Comparison of ENCODE assay signal across 37 cellular contexts in the genomic region with DNA sequence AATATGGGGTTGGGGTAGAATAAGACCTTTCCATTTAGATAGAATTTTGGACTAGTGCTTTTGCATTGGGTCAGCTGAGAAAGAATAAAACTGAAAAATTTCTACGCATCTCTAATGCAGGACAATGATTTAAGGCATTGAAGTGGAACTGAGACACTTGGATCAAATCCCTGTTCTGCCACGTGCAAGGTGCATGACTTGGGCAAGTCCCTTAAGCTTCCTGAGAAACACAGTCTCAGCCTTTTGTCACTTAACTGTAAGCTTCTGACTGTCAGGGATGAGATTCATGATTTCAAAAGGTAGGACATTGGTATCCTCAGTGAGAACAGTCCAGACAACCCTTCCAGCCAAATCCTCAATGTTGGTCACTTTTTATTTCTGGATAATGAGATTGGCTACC. TPM values are rescaled to one million over a fixed set of nuclear protein-coding genes. Genes with fewer than 3 reads are reported as not detected.
DNase-seq lines count a peak whose midpoint lies in the region; ATAC-seq, FAIRE-seq and TF ChIP-seq lines count a peak whose summit lies in the region.
"Had no signal": no experiment of that assay in that cellular context is flagged by ENCODE, and none has a peak within 500 bp of the region (broad histone marks: within the 10 kb centered on the region; RNA-seq: fewer than 3 reads in every experiment).

No MANE protein-coding gene starts in this region.

- no peaks in the 10 kb centered on the region for H3K36me3 ChIP-seq in CD4-positive, CD25-positive, alpha-beta regulatory T cell (ENCODE audit: control insufficient read depth, insufficient read depth, low read length)
- H3K36me3 ChIP-seq in parathyroid adenoma (ENCODE audit: control insufficient read depth, insufficient read depth, low read length): no peaks in the 10 kb centered on the region
- H3K36me3 ChIP-seq: BLaER1, esophagus muscularis mucosa, upper lobe of right lung had no signal

- H3K27me3 ChIP-seq in CD4-positive, CD25-positive, alpha-beta regulatory T cell (ENCODE audit: control insufficient read depth, insufficient read depth, low read length): no peaks in the 10 kb centered on the region
- H3K27me3 ChIP-seq in parathyroid adenoma (ENCODE audit: control insufficient read depth, insufficient read depth, low read length): no peaks in the 10 kb centered on the region
- H3K27me3 ChIP-seq: BLaER1, esophagus muscularis mucosa, hepatocyte, upper lobe of right lung had no signal

- H3K4me2 ChIP-seq in parathyroid adenoma (ENCODE audit: low read length): no peak overlapping the region
- H3K4me2 ChIP-seq: BLaER1, hepatocyte, KMS-11, smooth muscle cell had no signal

- H3K27ac Mint-ChIP-seq in CD4-positive, CD25-positive, alpha-beta regulatory T cell: peak overlapping the region; percentile 44 to 93 (median 77)
- peak overlapping the region; percentile 92 for H3K27ac Mint-ChIP-seq in endothelial cell (ENCODE audit: unreplicated experiment)
- H3K27ac Mint-ChIP-seq: activated CD4-positive, alpha-beta memory T cell treated with anti-CD3 and anti-CD28 coated beads for 36 hours; activated T-helper 17 cell treated with anti-CD3 and anti-CD28 coated beads, Interleukin-2, amount 50 U/mL, for 72 hours; H9; mesothelial cell of epicardium; natural killer cell had no signal

- no peaks in the 10 kb centered on the region for H3K27me3 Mint-ChIP-seq in CD4-positive, CD25-positive, alpha-beta regulatory T cell
- peaks cover 16% of the 10 kb centered on the region for H3K27me3 Mint-ChIP-seq in endothelial cell (ENCODE audit: unreplicated experiment)

- no peak for TF ChIP-seq CTCF in endothelial cell (IDR thresholded peaks at IDR 0.05; ENCODE audit: unreplicated experiment)
- no peak for TF ChIP-seq CTCF in parathyroid adenoma (IDR thresholded peaks at IDR 0.05)

- H3K4me1 ChIP-seq in CD4-positive, CD25-positive, alpha-beta regulatory T cell (ENCODE audit: control insufficient read depth, insufficient read depth, low read length, poor library complexity, severe bottlenecking): peaks cover 22% of the 10 kb centered on the region
- H3K4me1 ChIP-seq in parathyroid adenoma: peaks cover 4% of the 10 kb centered on the region
- H3K4me1 ChIP-seq: BLaER1 had no signal

- H3K4me3 ChIP-seq in CD4-positive, CD25-positive, alpha-beta regulatory T cell (ENCODE audit: low read depth, low read length): no peak overlapping the region
- no peak overlapping the region for H3K4me3 ChIP-seq in parathyroid adenoma (ENCODE audit: low read depth, low read length)
- H3K4me3 ChIP-seq: BLaER1, esophagus muscularis mucosa, hepatocyte, smooth muscle cell, upper lobe of right lung had no signal

- peak overlapping the region; percentile 73 for H3K27ac ChIP-seq in CD4-positive, CD25-positive, alpha-beta regulatory T cell (ENCODE audit: insufficient read depth, low read length, poor library complexity, severe bottlenecking)
- H3K27ac ChIP-seq in parathyroid adenoma: no peak overlapping the region
- H3K27ac ChIP-seq: BLaER1, hepatocyte, KMS-11 had no signal

- DNase-seq in CD4-positive, CD25-positive, alpha-beta regulatory T cell: no peak
- DNase-seq in endothelial cell (ENCODE audit: low spot score): no peak
- no peak for DNase-seq in NCI-H1105 (lab: John Stamatoyannopoulos, UW)
- no peak for DNase-seq in T1000 (lab: John Stamatoyannopoulos, UW)
- DNase-seq in RCC 7860 (ENCODE audit: low spot score): no peak
- DNase-seq: activated CD4-positive, alpha-beta memory T cell treated with anti-CD3 and anti-CD28 coated beads for 36 hours; activated CD4-positive, CD25-positive, alpha-beta regulatory T cell; activated CD8-positive, alpha-beta memory T cell treated with anti-CD3 and anti-CD28 coated beads, Interleukin-2, amount 50 U/mL, for 48 hours; activated naive CD4-positive, alpha-beta T cell treated with anti-CD3 and anti-CD28 coated beads, Interleukin-2, amount 50 U/mL, for 16 hours; amniotic stem cell; COR-L47; DMS79; effector memory CD4-positive, alpha-beta T cell; GDM1; H9; left colon; MM.1S; natural killer cell; NCI-H1417 treated with DMSO at 0.1 percent for 48 hours; NCI-H2081 treated with DMSO at 0.1 percent for 48 hours; OCI-M1; stimulated activated CD4-positive, alpha-beta T cell treated with anti-CD3 and anti-CD28 coated beads, Interleukin-2, amount 100 ng/mL, for 24 hours; upper lobe of right lung had no signal

- H3K9me3 Mint-ChIP-seq in CD4-positive, CD25-positive, alpha-beta regulatory T cell: peaks cover 0 to 2% (median 0%) of the 10 kb centered on the region in 7 donors
- H3K9me3 Mint-ChIP-seq in endothelial cell (ENCODE audit: unreplicated experiment): peaks cover 11% of the 10 kb centered on the region
- H3K9me3 Mint-ChIP-seq: activated CD4-positive, alpha-beta memory T cell treated with anti-CD3 and anti-CD28 coated beads for 36 hours; activated T-helper 17 cell treated with anti-CD3 and anti-CD28 coated beads, Interleukin-2, amount 50 U/mL, for 72 hours; natural killer cell had no signal

- no peak overlapping the region for H3K9ac ChIP-seq in parathyroid adenoma
- H3K9ac ChIP-seq: BLaER1, KMS-11 had no signal

- TF ChIP-seq RAD21 in Ishikawa (IDR thresholded peaks at IDR 0.05; ENCODE audit: low read depth): no peak

- H3K9me3 ChIP-seq in CD4-positive, CD25-positive, alpha-beta regulatory T cell (ENCODE audit: control insufficient read depth in 2 of 2, low read length in 2 of 2): no peaks in the 10 kb centered on the region
- no peaks in the 10 kb centered on the region for H3K9me3 ChIP-seq in parathyroid adenoma (ENCODE audit: control insufficient read depth, low read length)
- H3K9me3 ChIP-seq: esophagus muscularis mucosa, upper lobe of right lung had no signal

- no peak for TF ChIP-seq EP300 in Ishikawa (IDR thresholded peaks at IDR 0.05; ENCODE audit: borderline replicate concordance)

- no peaks in the 10 kb centered on the region for H3K36me3 Mint-ChIP-seq in CD4-positive, CD25-positive, alpha-beta regulatory T cell
- H3K36me3 Mint-ChIP-seq in endothelial cell (ENCODE audit: low read depth, unreplicated experiment): peaks cover 63% of the 10 kb centered on the region
- H3K36me3 Mint-ChIP-seq: activated CD4-positive, alpha-beta memory T cell treated with anti-CD3 and anti-CD28 coated beads for 36 hours; mesothelial cell of epicardium; natural killer cell had no signal

- H3K79me2 ChIP-seq in parathyroid adenoma: no peaks in the 10 kb centered on the region
- H3K79me2 ChIP-seq: hepatocyte had no signal

- peaks cover 10 to 66% (median 26%) of the 10 kb centered on the region in 4 donors for H3K4me1 Mint-ChIP-seq in CD4-positive, CD25-positive, alpha-beta regulatory T cell
- H3K4me1 Mint-ChIP-seq in endothelial cell (ENCODE audit: unreplicated experiment): peaks cover 60% of the 10 kb centered on the region
- H3K4me1 Mint-ChIP-seq: mesothelial cell of epicardium, natural killer cell had no signal

- ATAC-seq in CD4-positive, CD25-positive, alpha-beta regulatory T cell (ENCODE audit: low read depth in 2 of 2): no peak
- no peak for ATAC-seq in HG02870 (IDR thresholded peaks at IDR 0.05; ENCODE audit: unreplicated experiment)
- ATAC-seq: activated T-helper 17 cell treated with anti-CD3 and anti-CD28 coated beads, Interleukin-2, amount 50 U/mL, for 72 hours; left colon; natural killer cell had no signal

- H3K4me3 Mint-ChIP-seq in CD4-positive, CD25-positive, alpha-beta regulatory T cell: peak overlapping the region in 1 of 4 donors; percentile 67
- H3K4me3 Mint-ChIP-seq in endothelial cell (ENCODE audit: unreplicated experiment): no peak overlapping the region
- H3K4me3 Mint-ChIP-seq: activated CD4-positive, alpha-beta memory T cell treated with anti-CD3 and anti-CD28 coated beads for 36 hours; activated T-helper 17 cell treated with anti-CD3 and anti-CD28 coated beads, Interleukin-2, amount 50 U/mL, for 72 hours; H9; mesothelial cell of epicardium; natural killer cell had no signal

- no peak for FAIRE-seq in RCC 7860 (lab: Jason Lieb, UNC)
- FAIRE-seq: colon, frontal cortex had no signal

- peak overlapping the region; percentile 40 for H2AFZ ChIP-seq in parathyroid adenoma
- H2AFZ ChIP-seq: hepatocyte had no signal

TF ChIP-seq in Ishikawa, 13 proteins besides CTCF, POLR2A, EP300 and RAD21:
- TF ChIP-seq, protein P1, sequence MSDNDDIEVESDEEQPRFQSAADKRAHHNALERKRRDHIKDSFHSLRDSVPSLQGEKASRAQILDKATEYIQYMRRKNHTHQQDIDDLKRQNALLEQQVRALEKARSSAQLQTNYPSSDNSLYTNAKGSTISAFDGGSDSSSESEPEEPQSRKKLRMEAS (IDR thresholded peaks at IDR 0.05): peak; percentile 84
- TF ChIP-seq ZBTB7A (IDR thresholded peaks at IDR 0.05; ENCODE audit: low read depth) (no peak), TCF12 (IDR thresholded peaks at IDR 0.05; ENCODE audit: low read depth) (no peak), NFIC (IDR thresholded peaks at IDR 0.05) (peak; percentile 13; the same call in 1 of the 2 replicates)
TF ChIP-seq in Ishikawa: peak in this region for 2.

RNA-seq across cellular contexts. Expression of a gene that starts 59.2 kb away (rescaled TPM):
- 49.4 TPM for total RNA-seq in CD4-positive, CD25-positive, alpha-beta regulatory T cell
- 10 to 100 TPM in 3 of 4 donors, 1 to 10 TPM in 1; 3.5 to 38.3 (median 17.9) TPM for polyA plus RNA-seq in CD4-positive, CD25-positive, alpha-beta regulatory T cell
- 102 TPM for total RNA-seq in endothelial cell (ENCODE audit: unreplicated experiment)
- total RNA-seq: HT1080, NCI-H460 had no signal
